In genomic region chr1:234399515-234399914, GRCh38 we compare ENCODE assay signal across 7 cellular contexts. TPM values are rescaled to one million over a fixed set of nuclear protein-coding genes. Genes with fewer than 3 reads are reported as not detected.
A peak's percentile ranks its signal among the peaks of the same experiment; 100 is the strongest.
DNase-seq lines count a peak whose midpoint lies in the region; ATAC-seq and TF ChIP-seq lines count a peak whose summit lies in the region.
"Not testable (repeated sequence)": the region's sequence is repeated elsewhere in the genome, so short reads cannot be mapped to it uniquely, and the experiment has no call there.

No MANE protein-coding gene starts in this region.

- peaks cover 31% of the 10 kb centered on the region for H3K4me1 ChIP-seq in CD4-positive, CD25-positive, alpha-beta regulatory T cell (ENCODE audit: control insufficient read depth, insufficient read depth, low read length, poor library complexity, severe bottlenecking)

- H3K4me3 Mint-ChIP-seq in CD4-positive, CD25-positive, alpha-beta regulatory T cell, result peak overlapping the region; percentile 52 to 89 (median 80)
- H3K4me3 Mint-ChIP-seq in T-helper 2 cell treated with Interferon-gamma antibody and Interleukin-4, amounts not matched to agents 5 μg/mL and 100 μg/mL, for 36 hours, result peak overlapping the region; percentile 83
- peak overlapping the region; percentile 69 for H3K4me3 Mint-ChIP-seq in activated CD8-positive, alpha-beta memory T cell treated with anti-CD3 and anti-CD28 coated beads, Interleukin-2, amount 10 ng/mL, durations not matched to agents 7 days and 5 days
- peak overlapping the region; percentile 51 for H3K4me3 Mint-ChIP-seq in activated naive CD4-positive, alpha-beta T cell treated with anti-CD3 and anti-CD28 coated beads, Interleukin-2, amount 10 ng/mL, durations not matched to agents 7 days and 5 days
- H3K4me3 Mint-ChIP-seq in dendritic cell treated with granulocyte-macrophage colony-stimulating factor and Interleukin-4, amounts not matched to agents 40 ng/mL and 50 ng/mL, for 4 days, result not testable (repeated sequence)
- H3K4me3 Mint-ChIP-seq in natural killer cell treated with Interleukin-12 subunit alpha and Interleukin-12 subunit beta and Interleukin-15 and Interleukin-18, amount 100 ng/mL, for 72 hours, result peak overlapping the region; percentile 83

- peak overlapping the region; percentile 48 for H3K27ac ChIP-seq in CD4-positive, CD25-positive, alpha-beta regulatory T cell (ENCODE audit: insufficient read depth, low read length, poor library complexity, severe bottlenecking)
- H3K27ac ChIP-seq in HL-60 (replicated peaks), result peak overlapping the region; percentile 23; the same call in 1 of the 2 replicates

- H3K9me3 Mint-ChIP-seq in CD4-positive, CD25-positive, alpha-beta regulatory T cell; T-helper 2 cell treated with Interferon-gamma antibody and Interleukin-4, amounts not matched to agents 5 μg/mL and 100 μg/mL, for 36 hours; activated CD8-positive, alpha-beta memory T cell treated with anti-CD3 and anti-CD28 coated beads, Interleukin-2, amount 10 ng/mL, durations not matched to agents 7 days and 5 days (ENCODE audit: low read depth); activated naive CD4-positive, alpha-beta T cell treated with anti-CD3 and anti-CD28 coated beads, Interleukin-2, amount 10 ng/mL, durations not matched to agents 7 days and 5 days; dendritic cell treated with granulocyte-macrophage colony-stimulating factor and Interleukin-4, amounts not matched to agents 40 ng/mL and 50 ng/mL, for 4 days; natural killer cell treated with Interleukin-12 subunit alpha and Interleukin-12 subunit beta and Interleukin-15 and Interleukin-18, amount 100 ng/mL, for 72 hours: not testable (repeated sequence)

- H3K27ac Mint-ChIP-seq in CD4-positive, CD25-positive, alpha-beta regulatory T cell, result peak overlapping the region; percentile 86 to 91 (median 91)
- H3K27ac Mint-ChIP-seq in T-helper 2 cell treated with Interferon-gamma antibody and Interleukin-4, amounts not matched to agents 5 μg/mL and 100 μg/mL, for 36 hours, result peak overlapping the region; percentile 89
- H3K27ac Mint-ChIP-seq in activated CD8-positive, alpha-beta memory T cell treated with anti-CD3 and anti-CD28 coated beads, Interleukin-2, amount 10 ng/mL, durations not matched to agents 7 days and 5 days, result peak overlapping the region; percentile 91
- H3K27ac Mint-ChIP-seq in activated naive CD4-positive, alpha-beta T cell treated with anti-CD3 and anti-CD28 coated beads, Interleukin-2, amount 10 ng/mL, durations not matched to agents 7 days and 5 days, result peak overlapping the region; percentile 88
- peak overlapping the region; percentile 78 for H3K27ac Mint-ChIP-seq in dendritic cell treated with granulocyte-macrophage colony-stimulating factor and Interleukin-4, amounts not matched to agents 40 ng/mL and 50 ng/mL, for 4 days
- H3K27ac Mint-ChIP-seq in natural killer cell treated with Interleukin-12 subunit alpha and Interleukin-12 subunit beta and Interleukin-15 and Interleukin-18, amount 100 ng/mL, for 72 hours, result peak overlapping the region; percentile 85 to 92

- CTCF ChIA-PET in activated CD8-positive, alpha-beta memory T cell treated with anti-CD3 and anti-CD28 coated beads, Interleukin-2, amount 10 ng/mL, durations not matched to agents 7 days and 5 days (lab: Charles Lee), result interaction anchor here (1.6 kb wide), 1 partner anchor 16 kb away, joined by 4 read pairs; no protein-coding TSS in a partner anchor
- CTCF ChIA-PET in activated naive CD4-positive, alpha-beta T cell treated with anti-CD3 and anti-CD28 coated beads, Interleukin-2, amount 10 ng/mL, durations not matched to agents 7 days and 5 days (lab: Charles Lee), result interaction anchor here (2.4 kb wide), 1 partner anchor 9 kb away, joined by 8 read pairs; no protein-coding TSS in a partner anchor

- not testable (repeated sequence) for H3K27me3 ChIP-seq in CD4-positive, CD25-positive, alpha-beta regulatory T cell (ENCODE audit: control insufficient read depth, insufficient read depth, low read length); HL-60 (ENCODE audit: insufficient read depth, poor library complexity, severe bottlenecking)

- DNase-seq in CD4-positive, CD25-positive, alpha-beta regulatory T cell; HL-60 (ENCODE audit: low read depth in 1 of 2, low spot score in 1 of 2); T-helper 2 cell treated with Interferon-gamma antibody and Interleukin-4, amounts not matched to agents 5 μg/mL and 100 μg/mL, for 36 hours (ENCODE audit: low spot score); activated CD8-positive, alpha-beta memory T cell treated with anti-CD3 and anti-CD28 coated beads, Interleukin-2, amount 10 ng/mL, durations not matched to agents 7 days and 5 days; activated naive CD4-positive, alpha-beta T cell treated with anti-CD3 and anti-CD28 coated beads, Interleukin-2, amount 10 ng/mL, durations not matched to agents 7 days and 5 days; natural killer cell treated with Interleukin-12 subunit alpha and Interleukin-12 subunit beta and Interleukin-15 and Interleukin-18, amount 100 ng/mL, for 72 hours (ENCODE audit: low spot score): not testable (repeated sequence)

- H3K27me3 Mint-ChIP-seq in CD4-positive, CD25-positive, alpha-beta regulatory T cell; T-helper 2 cell treated with Interferon-gamma antibody and Interleukin-4, amounts not matched to agents 5 μg/mL and 100 μg/mL, for 36 hours (ENCODE audit: low read depth); activated CD8-positive, alpha-beta memory T cell treated with anti-CD3 and anti-CD28 coated beads, Interleukin-2, amount 10 ng/mL, durations not matched to agents 7 days and 5 days; activated naive CD4-positive, alpha-beta T cell treated with anti-CD3 and anti-CD28 coated beads, Interleukin-2, amount 10 ng/mL, durations not matched to agents 7 days and 5 days; dendritic cell treated with granulocyte-macrophage colony-stimulating factor and Interleukin-4, amounts not matched to agents 40 ng/mL and 50 ng/mL, for 4 days; natural killer cell treated with Interleukin-12 subunit alpha and Interleukin-12 subunit beta and Interleukin-15 and Interleukin-18, amount 100 ng/mL, for 72 hours: not testable (repeated sequence)

- not testable (repeated sequence) for TF ChIP-seq CTCF in HL-60 (IDR thresholded peaks at IDR 0.05; ENCODE audit: insufficient read depth, low read length)

- H3K4me1 Mint-ChIP-seq in CD4-positive, CD25-positive, alpha-beta regulatory T cell, result peaks cover 22 to 66% (median 43%) of the 10 kb centered on the region in 4 donors
- peaks cover 43% of the 10 kb centered on the region for H3K4me1 Mint-ChIP-seq in T-helper 2 cell treated with Interferon-gamma antibody and Interleukin-4, amounts not matched to agents 5 μg/mL and 100 μg/mL, for 36 hours (ENCODE audit: low read depth)
- peaks cover 44% of the 10 kb centered on the region for H3K4me1 Mint-ChIP-seq in activated CD8-positive, alpha-beta memory T cell treated with anti-CD3 and anti-CD28 coated beads, Interleukin-2, amount 10 ng/mL, durations not matched to agents 7 days and 5 days
- H3K4me1 Mint-ChIP-seq in activated naive CD4-positive, alpha-beta T cell treated with anti-CD3 and anti-CD28 coated beads, Interleukin-2, amount 10 ng/mL, durations not matched to agents 7 days and 5 days, result peaks cover 56% of the 10 kb centered on the region
- H3K4me1 Mint-ChIP-seq in dendritic cell treated with granulocyte-macrophage colony-stimulating factor and Interleukin-4, amounts not matched to agents 40 ng/mL and 50 ng/mL, for 4 days (ENCODE audit: low read depth), result peaks cover 30% of the 10 kb centered on the region
- peaks cover 35 to 48% of the 10 kb centered on the region in 2 donors for H3K4me1 Mint-ChIP-seq in natural killer cell treated with Interleukin-12 subunit alpha and Interleukin-12 subunit beta and Interleukin-15 and Interleukin-18, amount 100 ng/mL, for 72 hours (ENCODE audit: low read depth in 2 of 2)

- not testable (repeated sequence) for H3K9me3 ChIP-seq in CD4-positive, CD25-positive, alpha-beta regulatory T cell (ENCODE audit: control insufficient read depth in 2 of 2, low read length in 2 of 2)

- H3K36me3 ChIP-seq in CD4-positive, CD25-positive, alpha-beta regulatory T cell (ENCODE audit: control insufficient read depth, insufficient read depth, low read length), result not testable (repeated sequence)

- peak overlapping the region; percentile 81 for H3K4me3 ChIP-seq in CD4-positive, CD25-positive, alpha-beta regulatory T cell (ENCODE audit: low read depth, low read length)
- not testable (repeated sequence) for H3K4me3 ChIP-seq in HL-60 (replicated peaks; ENCODE audit: insufficient read depth, low read length)

- intact Hi-C loops in dendritic cell treated with granulocyte-macrophage colony-stimulating factor and Interleukin-4, amounts not matched to agents 40 ng/mL and 50 ng/mL, for 4 days (cut with micrococcal nuclease), result not testable (repeated sequence)

- ATAC-seq in CD4-positive, CD25-positive, alpha-beta regulatory T cell (ENCODE audit: low read depth in 2 of 2); activated CD8-positive, alpha-beta memory T cell treated with anti-CD3 and anti-CD28 coated beads, Interleukin-2, amount 10 ng/mL, durations not matched to agents 7 days and 5 days; natural killer cell treated with Interleukin-12 subunit alpha and Interleukin-12 subunit beta and Interleukin-15 and Interleukin-18, amount 100 ng/mL, for 72 hours: not testable (repeated sequence)

- H3K36me3 Mint-ChIP-seq in CD4-positive, CD25-positive, alpha-beta regulatory T cell, result peaks cover 17% of the 10 kb centered on the region
- peaks cover 38% of the 10 kb centered on the region for H3K36me3 Mint-ChIP-seq in T-helper 2 cell treated with Interferon-gamma antibody and Interleukin-4, amounts not matched to agents 5 μg/mL and 100 μg/mL, for 36 hours (ENCODE audit: low read depth)
- peaks cover 25% of the 10 kb centered on the region for H3K36me3 Mint-ChIP-seq in activated CD8-positive, alpha-beta memory T cell treated with anti-CD3 and anti-CD28 coated beads, Interleukin-2, amount 10 ng/mL, durations not matched to agents 7 days and 5 days
- H3K36me3 Mint-ChIP-seq in activated naive CD4-positive, alpha-beta T cell treated with anti-CD3 and anti-CD28 coated beads, Interleukin-2, amount 10 ng/mL, durations not matched to agents 7 days and 5 days, result peaks cover 14% of the 10 kb centered on the region
- H3K36me3 Mint-ChIP-seq in dendritic cell treated with granulocyte-macrophage colony-stimulating factor and Interleukin-4, amounts not matched to agents 40 ng/mL and 50 ng/mL, for 4 days (ENCODE audit: low read depth), result peaks cover 15% of the 10 kb centered on the region
- peaks cover 12% of the 10 kb centered on the region for H3K36me3 Mint-ChIP-seq in natural killer cell treated with Interleukin-12 subunit alpha and Interleukin-12 subunit beta and Interleukin-15 and Interleukin-18, amount 100 ng/mL, for 72 hours

RNA-seq across cellular contexts. Expression of gene COA6, which starts 26.3 kb away (rescaled TPM):
- 11.9 TPM for total RNA-seq in CD4-positive, CD25-positive, alpha-beta regulatory T cell
- polyA plus RNA-seq in CD4-positive, CD25-positive, alpha-beta regulatory T cell, result 10 to 100 TPM; 46.8 to 61.9 (median 55.6) TPM
- total RNA-seq in activated CD8-positive, alpha-beta memory T cell treated with anti-CD3 and anti-CD28 coated beads, Interleukin-2, amount 10 ng/mL, durations not matched to agents 7 days and 5 days, result 10 to 100 TPM; 42.4 to 43.0 TPM
- total RNA-seq in natural killer cell treated with Interleukin-12 subunit alpha and Interleukin-12 subunit beta and Interleukin-15 and Interleukin-18, amount 100 ng/mL, for 72 hours, result 10 to 100 TPM; 27.2 to 32.6 TPM
